8 cellular contexts compared by ENCODE assay signal in the genomic region with DNA sequence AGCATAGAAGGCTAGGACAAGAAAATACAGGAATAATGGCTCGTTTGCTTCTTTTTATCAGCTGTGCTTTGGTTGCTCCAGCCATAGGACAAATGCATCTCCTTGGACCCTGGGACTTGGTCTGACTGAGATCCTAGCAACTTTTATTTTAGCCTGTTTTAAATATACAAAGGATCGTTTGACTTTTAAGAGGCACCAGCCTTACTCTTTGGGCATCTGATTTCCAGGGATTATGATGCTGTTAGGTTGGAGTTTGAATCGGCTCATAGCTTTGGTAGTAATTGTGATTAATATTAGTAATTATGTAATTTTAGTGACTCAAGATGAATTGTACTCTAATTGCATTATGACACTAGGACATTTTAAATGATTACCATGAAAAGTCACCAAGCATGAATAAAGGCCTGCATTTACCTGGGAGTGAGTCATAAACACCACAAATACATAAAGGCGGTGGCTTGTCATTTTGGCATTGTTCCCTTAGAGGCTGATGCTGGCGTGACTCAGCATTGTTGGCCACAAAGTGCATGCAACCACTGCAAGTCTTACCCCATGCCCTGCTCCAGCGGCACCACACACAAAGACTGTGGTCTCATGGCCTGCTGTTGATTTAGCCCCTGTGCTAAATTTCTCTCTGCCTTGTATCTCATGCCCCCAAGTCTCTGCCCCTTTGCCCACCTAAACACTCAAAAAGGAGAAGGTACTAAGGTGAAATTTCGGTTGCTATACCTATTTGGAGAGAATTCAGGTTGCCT. TPM values are rescaled to one million over a fixed set of nuclear protein-coding genes. Genes with fewer than 3 reads are reported as not detected.
DNase-seq lines count a peak whose midpoint lies in the region; ATAC-seq and TF ChIP-seq lines count a peak whose summit lies in the region.

No MANE protein-coding gene starts in this region.

- H3K27ac ChIP-seq in body of pancreas (peak overlapping the region in 2 of 4 donors; percentile 9 to 29), lower lobe of right lung (no peak overlapping the region)

- TF ChIP-seq POLR2A in body of pancreas (IDR thresholded peaks at IDR 0.05): no peak

- H3K27me3 ChIP-seq in GM06990 (replicated peaks; ENCODE audit: control insufficient read depth, insufficient read depth, low read length) (no peaks in the 10 kb centered on the region), body of pancreas (no peaks in the 10 kb centered on the region), lower lobe of right lung (ENCODE audit: low read depth) (no peaks in the 10 kb centered on the region)

- TF ChIP-seq CTCF in GM06990 (IDR thresholded peaks at IDR 0.05; ENCODE audit: insufficient read depth, low read length, poor library complexity, severe bottlenecking) (no peak), body of pancreas (IDR thresholded peaks at IDR 0.05) (no peak), lower lobe of right lung (IDR thresholded peaks at IDR 0.05) (no peak)

- DNase-seq in GM06990 (ENCODE audit: extremely low read depth, insufficient read length) (peak; percentile 52), HCEC 1CT (peak; percentile 80), M059J (ENCODE audit: low read depth) (peak; percentile 96), T1000 (lab: John Stamatoyannopoulos, UW) (peak; percentile 73), body of pancreas (peak; percentile 72 to 89 (median 82)), lower lobe of right lung (peak; percentile 83), NCI-H1694 (lab: John Stamatoyannopoulos, UW) (no peak)
- DNase-seq in stimulated activated CD8-positive, alpha-beta memory T cell treated with anti-CD3 and anti-CD28 coated beads, Interleukin-7, amount 100 ng/mL, for 4 hours (ENCODE audit: low read depth in 2 of 2): peak; percentile 41 to 58

- H3K4me3 ChIP-seq in GM06990 (replicated peaks; ENCODE audit: low read depth, low read length) (no peak overlapping the region), body of pancreas (no peak overlapping the region), lower lobe of right lung (no peak overlapping the region)

- peak; percentile 98 for ATAC-seq in body of pancreas
- ATAC-seq in lower lobe of right lung: peak; percentile 88 to 93

- WGBS in body of pancreas, 2 donors: 46 to 48% methylated on average over 7 of the region's 7 CpGs

- no peaks in the 10 kb centered on the region for H3K36me3 ChIP-seq in GM06990 (ENCODE audit: control insufficient read depth, insufficient read depth, low read length)
- H3K36me3 ChIP-seq in body of pancreas (replicated peaks in 1 of 2; ENCODE audit: insufficient read depth in 1 of 2, low read depth in 2 of 2): no peaks in the 10 kb centered on the region
- H3K36me3 ChIP-seq in lower lobe of right lung: no peaks in the 10 kb centered on the region

- H3K4me1 ChIP-seq in body of pancreas (peaks cover 9% of the 10 kb centered on the region), lower lobe of right lung (peaks cover 6% of the 10 kb centered on the region)

- intact Hi-C loops in body of pancreas (cut with DNase I): no loop called here
- intact Hi-C loops in lower lobe of right lung (cut with DNase I): no loop called here

- no peaks in the 10 kb centered on the region for H3K9me3 ChIP-seq in body of pancreas
- H3K9me3 ChIP-seq in lower lobe of right lung: no peaks in the 10 kb centered on the region

RNA-seq across cellular contexts. Expression of gene GPAT3, which starts 12.4 kb away (rescaled TPM):
- total RNA-seq in M059J (2014; rRNA removed; shearing (Covaris generic)): 15.4 and 29.8 TPM in 2 replicates
- 1 to 10 TPM; 1.8 to 4.3 TPM for total RNA-seq in body of pancreas
- total RNA-seq in lower lobe of right lung: 5.9 TPM
